Comparison of ENCODE assay signal across 8 cellular contexts in the genomic region with DNA sequence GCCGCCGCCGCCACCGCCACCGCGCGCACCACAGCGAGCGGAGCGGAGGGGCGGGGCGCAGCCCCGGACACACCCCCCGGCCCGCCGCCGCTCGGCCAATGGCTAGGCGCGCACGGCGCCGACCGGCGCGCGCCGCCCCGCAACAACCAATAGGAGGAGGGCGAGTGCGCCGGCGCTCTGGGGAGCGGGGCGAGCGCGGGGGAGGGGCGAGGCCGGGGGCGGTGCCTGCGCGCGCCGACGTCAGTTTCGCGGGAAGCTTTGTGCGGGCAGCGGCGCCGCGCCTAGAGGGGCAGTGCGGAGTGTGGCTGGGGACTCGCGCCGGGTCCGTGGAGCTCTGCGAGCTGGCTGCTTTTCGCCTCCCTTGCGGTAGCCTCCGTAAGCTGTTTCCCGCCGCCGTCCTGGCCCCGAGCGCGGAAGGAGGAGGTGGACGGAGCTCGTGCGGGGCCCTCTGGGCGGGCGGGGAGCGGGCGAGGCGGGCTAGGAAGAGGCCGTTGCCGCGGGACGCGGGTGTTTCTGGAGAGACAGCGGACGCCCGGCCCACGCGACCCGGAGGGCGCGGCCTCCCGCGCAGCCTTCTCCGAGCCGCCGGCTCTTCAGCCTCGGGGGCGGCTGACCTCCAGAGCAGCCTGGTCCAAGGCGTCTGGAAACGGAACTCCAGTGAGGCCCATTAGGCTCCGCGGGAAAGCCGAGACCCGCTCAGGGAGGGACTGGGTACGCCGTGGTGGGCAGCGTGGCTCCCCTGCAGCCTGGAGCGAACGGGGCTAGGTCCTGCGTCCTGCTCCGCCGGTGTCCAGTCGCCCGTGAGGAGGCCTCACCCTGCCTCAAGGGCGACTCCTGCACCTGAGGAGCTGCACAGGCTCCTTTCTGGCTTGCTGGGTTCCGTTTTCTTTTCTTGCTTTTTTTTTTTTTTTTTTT. TPM values are rescaled to one million over a fixed set of nuclear protein-coding genes. Genes with fewer than 3 reads are reported as not detected.
DNase-seq lines count a peak whose midpoint lies in the region; TF ChIP-seq lines count a peak whose summit lies in the region.

A gene (minus strand): TSS at position 44 of the 915 bp plus-strand sequence. CDS start 249 bp downstream, outside the sequence.

- H3K36me3 ChIP-seq in HAP-1 (replicated peaks) (peaks cover 31% of the 10 kb centered on the region), MM.1S (replicated peaks; ENCODE audit: insufficient read depth, low read length) (peaks cover 6% of the 10 kb centered on the region; the same call in 1 of the 2 replicates), neutrophil (no peaks in the 10 kb centered on the region)

- no peaks in the 10 kb centered on the region for H3K9me2 ChIP-seq in MM.1S (replicated peaks; ENCODE audit: insufficient read depth, low read length)

- no peaks in the 10 kb centered on the region; the same call in 1 of the 2 replicates for H4K20me1 ChIP-seq in MM.1S (ENCODE audit: insufficient read depth, low read length)

- DNase-seq in ELR (ENCODE audit: low read depth) (peak; percentile 90), HAP-1 (ENCODE audit: low spot score in 2 of 2) (peak; percentile 83 to 90), MM.1S (peak; percentile 87), SIG-M5 treated with dmso at 0.1 percent for 504 hours (lab: John Stamatoyannopoulos, UW; ENCODE audit: unreplicated experiment) (peak; percentile 77), activated gamma-delta T cell (lab: John Stamatoyannopoulos, UW) (peak; percentile 89), foreskin melanocyte (peak; percentile 74)

- no peak for TF ChIP-seq CTCF in MM.1S (IDR thresholded peaks at IDR 0.05; ENCODE audit: low read length)
- peak; percentile 32 for TF ChIP-seq CTCF in neutrophil (IDR thresholded peaks at IDR 0.05)
- TF ChIP-seq CTCF in subcutaneous adipose tissue (IDR thresholded peaks at IDR 0.05; ENCODE audit: low read depth), result no peak

- peak within 1 kb of the TSS; percentile 82 for H3K4me3 ChIP-seq in HAP-1
- peak within 1 kb of the TSS; percentile 93 for H3K4me3 ChIP-seq in MM.1S (ENCODE audit: low read length)
- H3K4me3 ChIP-seq in neutrophil (ENCODE audit: low read depth in 1 of 2, low read length in 1 of 2), result peak within 1 kb of the TSS; percentile 65 to 83

- H3K4me1 ChIP-seq in HAP-1 (peaks cover 16% of the 10 kb centered on the region), MM.1S (ENCODE audit: low read length) (peaks cover 6% of the 10 kb centered on the region), neutrophil (ENCODE audit: control insufficient read depth in 1 of 2, insufficient read depth in 1 of 2, low read depth in 1 of 2, low read length in 1 of 2) (peaks cover 28 to 33% of the 10 kb centered on the region in 2 experiments)

- H3K9ac ChIP-seq in MM.1S (ENCODE audit: low read length), result peak within 1 kb of the TSS; percentile 87

- H3K27me3 ChIP-seq in HAP-1 (ENCODE audit: low read depth), result no peaks in the 10 kb centered on the region
- no peaks in the 10 kb centered on the region for H3K27me3 ChIP-seq in MM.1S (replicated peaks; ENCODE audit: insufficient read depth, low read length)
- H3K27me3 ChIP-seq in neutrophil, result peaks cover 4% of the 10 kb centered on the region

- H3K27ac ChIP-seq in MM.1S (ENCODE audit: low read length) (peak within 1 kb of the TSS; percentile 13; the same call in 1 of the 2 replicates), neutrophil (peak within 1 kb of the TSS; percentile 70)

- H3K4me2 ChIP-seq in MM.1S (ENCODE audit: low read depth, low read length), result peak within 1 kb of the TSS; percentile 100

- peak within 1 kb of the TSS; percentile 82 for H2AFZ ChIP-seq in MM.1S (ENCODE audit: low read length)

- H3K79me2 ChIP-seq in MM.1S (ENCODE audit: low read length), result peaks cover 36% of the 10 kb centered on the region

- no peaks in the 10 kb centered on the region for H3F3A ChIP-seq in MM.1S (ENCODE audit: insufficient read depth, low read length)

- in situ Hi-C loops in HAP-1 (cut with MboI; ENCODE audit: low sequenced_read_pairs), result no loop called here

- H3K9me3 ChIP-seq in HAP-1 (no peaks in the 10 kb centered on the region), MM.1S (replicated peaks; ENCODE audit: insufficient read depth, low read length) (no peaks in the 10 kb centered on the region), neutrophil (no peaks in the 10 kb centered on the region)

RNA-seq across cellular contexts. Expression of the gene that starts here (rescaled TPM):
- 10 to 100 TPM in 3 of 4 donors, 1 to 10 TPM in 1; 6.8 to 12.2 (median 10.7) TPM for total RNA-seq in subcutaneous adipose tissue

Comparison
In these comparisons a context has a peak if more than half of its experiments do, and no peak if none do; other contexts are left out.
1. Peak in every context shown above with its lines: DNase-seq, H3K4me3 ChIP-seq and H3K27ac ChIP-seq.